Comparison of ENCODE assay signal across 1 cellular context in genomic region chr1:193102662-193103061, GRCh38.
TF ChIP-seq lines count a peak whose summit lies in the region.

No MANE protein-coding gene starts in this region.

TF ChIP-seq in K562, 482 proteins besides CTCF, POLR2A, EP300 and RAD21:
- no peak for TF ChIP-seq ATF6 (CRISPR knock-in tag; IDR thresholded peaks at IDR 0.05)
- no peak for TF ChIP-seq ZNF668 (CRISPR knock-in tag; IDR thresholded peaks at IDR 0.05)
- TF ChIP-seq NRF1 (conservative IDR thresholded peaks at IDR 0.05 in 1 of 2, IDR thresholded peaks at IDR 0.05 in 1 of 2) = no peak
- no peak for TF ChIP-seq HMGXB4 (CRISPR knock-in tag; IDR thresholded peaks at IDR 0.05)
- TF ChIP-seq YY1 (IDR thresholded peaks at IDR 0.05; ENCODE audit: borderline replicate concordance in 1 of 3, control insufficient read depth in 1 of 3, extremely low read depth in 1 of 3, insufficient read depth in 3 of 3, insufficient read length in 1 of 3, insufficient replicate concordance in 2 of 3, low read depth in 1 of 3, low read length in 2 of 3) = no peak
- no peak for TF ChIP-seq TFAP4 (CRISPR knock-in tag; IDR thresholded peaks at IDR 0.05; ENCODE audit: borderline replicate concordance)
- TF ChIP-seq HDGF (IDR thresholded peaks at IDR 0.05) = no peak
- no peak for TF ChIP-seq ZNF707 (CRISPR knock-in tag; conservative IDR thresholded peaks at IDR 0.05)
- no peak for TF ChIP-seq KLF16 (IDR thresholded peaks at IDR 0.05)
- TF ChIP-seq ZC3H4 (CRISPR knock-in tag; IDR thresholded peaks at IDR 0.05; ENCODE audit: borderline replicate concordance) = no peak
- no peak for TF ChIP-seq ZNF316 (IDR thresholded peaks at IDR 0.05)
- 0 out of 2 replicates have a peak, but pooled peaks have one; percentile 44 for TF ChIP-seq SMAD4 (CRISPR knock-in tag; conservative IDR thresholded peaks at IDR 0.05)
- peak; percentile 83 for TF ChIP-seq ZNF79 (CRISPR knock-in tag; IDR thresholded peaks at IDR 0.05; ENCODE audit: low read depth)
- TF ChIP-seq TAL1 (IDR thresholded peaks at IDR 0.05) = no peak
- TF ChIP-seq TRIM24 (IDR thresholded peaks at IDR 0.05) = peak in 1 of 2 experiments; percentile 14; a peak in 1 of 4 replicates
- TF ChIP-seq ZBTB33 (CRISPR knock-in tag; IDR thresholded peaks at IDR 0.05) = no peak
- TF ChIP-seq CEBPG (CRISPR knock-in tag; IDR thresholded peaks at IDR 0.05) = peak; percentile 74
- TF ChIP-seq CEBPG (tag; conservative IDR thresholded peaks at IDR 0.05 in 1 of 2, IDR thresholded peaks at IDR 0.05 in 1 of 2) = peak in 1 of 2 experiments; percentile 79; a peak in 2 of 4 replicates
- no peak for TF ChIP-seq MECOM (CRISPR knock-in tag; IDR thresholded peaks at IDR 0.05)
- TF ChIP-seq SMAD1 (IDR thresholded peaks at IDR 0.05; ENCODE audit: low read depth, low read length, partially characterized antibody) = no peak
- TF ChIP-seq ZNF140 (CRISPR knock-in tag; IDR thresholded peaks at IDR 0.05) = no peak
- no peak for TF ChIP-seq GMEB1 (CRISPR knock-in tag; IDR thresholded peaks at IDR 0.05)
- peak; percentile 55 for TF ChIP-seq ATF3 (IDR thresholded peaks at IDR 0.05)
- TF ChIP-seq ATF3 (CRISPR knock-in tag; conservative IDR thresholded peaks at IDR 0.05) = no peak
- TF ChIP-seq RBM14 (IDR thresholded peaks at IDR 0.05; ENCODE audit: borderline replicate concordance, insufficient read depth, low read depth, low read length) = no peak
- no peak for TF ChIP-seq ZNF395 (CRISPR knock-in tag; IDR thresholded peaks at IDR 0.05)
- TF ChIP-seq ZNF146 (CRISPR knock-in tag; IDR thresholded peaks at IDR 0.05; ENCODE audit: unreplicated experiment) = no peak
- no peak for TF ChIP-seq CBFA2T3 (IDR thresholded peaks at IDR 0.05)
- TF ChIP-seq STAG1 (CRISPR knock-in tag; IDR thresholded peaks at IDR 0.05; ENCODE audit: borderline replicate concordance) = no peak
- no peak for TF ChIP-seq DMBX1 (CRISPR knock-in tag; IDR thresholded peaks at IDR 0.05; ENCODE audit: borderline replicate concordance)
- no peak for TF ChIP-seq RERE (CRISPR knock-in tag; IDR thresholded peaks at IDR 0.05; ENCODE audit: borderline replicate concordance)
- TF ChIP-seq ZNF124 (CRISPR knock-in tag; IDR thresholded peaks at IDR 0.05) = no peak
- TF ChIP-seq MCM3 (IDR thresholded peaks at IDR 0.05) = no peak
- no peak for TF ChIP-seq PHTF2 (CRISPR knock-in tag; IDR thresholded peaks at IDR 0.05)
- no peak for TF ChIP-seq PURB (CRISPR knock-in tag; IDR thresholded peaks at IDR 0.05; ENCODE audit: low read depth)
- TF ChIP-seq RBM25 (IDR thresholded peaks at IDR 0.05; ENCODE audit: low read depth, low read length, severe bottlenecking) = peak; percentile 18
- 0 out of 2 replicates have a peak, but pooled peaks have one; percentile 18 for TF ChIP-seq CXXC5 (CRISPR knock-in tag; IDR thresholded peaks at IDR 0.05)
- no peak for TF ChIP-seq FUS (optimal IDR thresholded peaks at IDR 0.05; ENCODE audit: low read depth, low read length)
- TF ChIP-seq ARID2 (IDR thresholded peaks at IDR 0.05) = no peak
- TF ChIP-seq ZZZ3 (IDR thresholded peaks at IDR 0.05) = no peak
- no peak for TF ChIP-seq ZNF143 (CRISPR knock-in tag; IDR thresholded peaks at IDR 0.05)
- TF ChIP-seq ZFP30 (CRISPR knock-in tag; IDR thresholded peaks at IDR 0.05; ENCODE audit: borderline replicate concordance) = no peak
- TF ChIP-seq ZNF384 (IDR thresholded peaks at IDR 0.05; ENCODE audit: low read depth, low read length) = no peak
- no peak for TF ChIP-seq ETV5 (CRISPR knock-in tag; IDR thresholded peaks at IDR 0.05; ENCODE audit: low read depth)
- TF ChIP-seq POLR2B (IDR thresholded peaks at IDR 0.05; ENCODE audit: low read depth, partially characterized antibody) = no peak
- TF ChIP-seq STAT5A (IDR thresholded peaks at IDR 0.05; ENCODE audit: borderline replicate concordance, low read length) = no peak
- TF ChIP-seq COPS2 (conservative IDR thresholded peaks at IDR 0.05) = no peak
